In genomic region chr17:28891201-28891600, GRCh38 we compare ENCODE assay signal across 11 cellular contexts. TPM values are rescaled to one million over a fixed set of nuclear protein-coding genes. Genes with fewer than 3 reads are reported as not detected.
A peak's percentile ranks its signal among the peaks of the same experiment; 100 is the strongest.
DNase-seq lines count a peak whose midpoint lies in the region; ATAC-seq and TF ChIP-seq lines count a peak whose summit lies in the region.
"Had no signal": no experiment of that assay in that cellular context is flagged by ENCODE, and none has a peak within 500 bp of the region (broad histone marks: within the 10 kb centered on the region; RNA-seq: fewer than 3 reads in every experiment).

No MANE protein-coding gene starts in this region.

- no peak overlapping the region for H3K27ac ChIP-seq in CD8-positive, alpha-beta memory T cell (ENCODE audit: low read depth, low read length)
- H3K27ac ChIP-seq: body of pancreas, testis had no signal

- peaks cover 52% of the 10 kb centered on the region for H3K4me1 ChIP-seq in CD8-positive, alpha-beta memory T cell (ENCODE audit: insufficient read depth, low read length)

- peak overlapping the region; percentile 34 to 91 (median 80) for H3K27ac Mint-ChIP-seq in CD8-positive, alpha-beta memory T cell
- peak overlapping the region; percentile 100 for H3K27ac Mint-ChIP-seq in activated B cell treated with CpG ODN at 0.5 μM for 24 hours
- peak overlapping the region; percentile 79 for H3K27ac Mint-ChIP-seq in mesothelial cell of epicardium

- H3K4me1 Mint-ChIP-seq in CD8-positive, alpha-beta memory T cell = peaks cover 43 to 68% (median 53%) of the 10 kb centered on the region in 3 donors
- H3K4me1 Mint-ChIP-seq in activated B cell treated with CpG ODN at 0.5 μM for 24 hours (peaks cover 91% of the 10 kb centered on the region), mesothelial cell of epicardium (peaks cover 7% of the 10 kb centered on the region)

- H3K4me3 ChIP-seq in CD8-positive, alpha-beta memory T cell (ENCODE audit: low read length) = no peak overlapping the region
- H3K4me3 ChIP-seq: body of pancreas, testis had no signal

- no peak for DNase-seq in CD8-positive, alpha-beta memory T cell
- DNase-seq in activated B cell treated with CpG ODN at 0.5 μM for 24 hours = no peak
- no peak for DNase-seq in mesothelial cell of epicardium (ENCODE audit: low spot score in 2 of 2, unreplicated experiment in 2 of 2)
- no peak for DNase-seq in NCI-H2227 (lab: John Stamatoyannopoulos, UW; ENCODE audit: unreplicated experiment)
- no peak for DNase-seq in posterior vena cava (ENCODE audit: low spot score)
- DNase-seq in DMS79 (lab: John Stamatoyannopoulos, UW) = no peak
- DNase-seq: activated CD8-positive, alpha-beta memory T cell treated with anti-CD3 and anti-CD28 coated beads, Interleukin-2, amount 50 U/mL, for 4 hours; body of pancreas; NCI-H187; NCI-H526 treated with DMSO at 0.1 percent for 48 hours; testis had no signal

- TF ChIP-seq CTCF in activated B cell treated with CpG ODN at 0.5 μM for 24 hours (IDR thresholded peaks at IDR 0.05) (no peak), mesothelial cell of epicardium (IDR thresholded peaks at IDR 0.05; ENCODE audit: unreplicated experiment) (no peak)

- H3K9me3 Mint-ChIP-seq in CD8-positive, alpha-beta memory T cell = no peaks in the 10 kb centered on the region
- H3K9me3 Mint-ChIP-seq in activated B cell treated with CpG ODN at 0.5 μM for 24 hours (no peaks in the 10 kb centered on the region), mesothelial cell of epicardium (no peaks in the 10 kb centered on the region)

- no peaks in the 10 kb centered on the region for H3K27me3 ChIP-seq in CD8-positive, alpha-beta memory T cell (ENCODE audit: insufficient read depth, low read length, poor library complexity, severe bottlenecking)
- H3K27me3 ChIP-seq: body of pancreas, testis had no signal

- H3K4me3 Mint-ChIP-seq in CD8-positive, alpha-beta memory T cell = peak overlapping the region in 1 of 7 donors; percentile 20
- peak overlapping the region; percentile 17 for H3K4me3 Mint-ChIP-seq in activated B cell treated with CpG ODN at 0.5 μM for 24 hours
- no peak overlapping the region for H3K4me3 Mint-ChIP-seq in mesothelial cell of epicardium

- CTCF ChIA-PET in CD8-positive, alpha-beta memory T cell (lab: Charles Lee) = interaction anchor here (1.4 to 1.8 kb wide), 2 partner anchors 12 to 128 kb away, joined by 5 to 6 read pairs; partner anchors contain the start of gene DHRS13
- CTCF ChIA-PET in activated B cell treated with CpG ODN at 0.5 μM for 24 hours (lab: Charles Lee) = interaction anchor here (2.0 to 4.1 kb wide), 2 partner anchors 11 to 128 kb away, joined by 6 to 22 read pairs; partner anchors contain the start of gene DHRS13

- H3K36me3 Mint-ChIP-seq in CD8-positive, alpha-beta memory T cell = peaks cover 0 to 51% (median 8%) of the 10 kb centered on the region in 3 donors
- peaks cover 42% of the 10 kb centered on the region for H3K36me3 Mint-ChIP-seq in activated B cell treated with CpG ODN at 0.5 μM for 24 hours (ENCODE audit: low read depth)
- H3K36me3 Mint-ChIP-seq in mesothelial cell of epicardium = peaks cover 3% of the 10 kb centered on the region

- intact Hi-C loops in activated B cell treated with CpG ODN at 0.5 μM for 24 hours (cut with micrococcal nuclease) (no loop called here), posterior vena cava (cut with DNase I) (loop anchor here (10.0 kb wide), 2 partner anchors 126 to 136 kb away; no protein-coding TSS in a partner anchor)

- POLR2A ChIA-PET in CD8-positive, alpha-beta memory T cell (lab: Charles Lee) = no interaction called here
- POLR2A ChIA-PET in activated B cell treated with CpG ODN at 0.5 μM for 24 hours (lab: Charles Lee) = interaction anchor here (0.6 to 4.4 kb wide), 5 partner anchors 11 to 257 kb away, joined by 7 to 48 read pairs (median 29); partner anchors contain the start of genes DHRS13, NEK8 and TLCD1

- H3K9me3 ChIP-seq in CD8-positive, alpha-beta memory T cell (ENCODE audit: low read length) = no peaks in the 10 kb centered on the region
- H3K9me3 ChIP-seq: body of pancreas, testis had no signal

- ATAC-seq in activated B cell treated with CpG ODN at 0.5 μM for 24 hours (ENCODE audit: low read depth) = no peak
- ATAC-seq: body of pancreas had no signal

- peaks cover 18% of the 10 kb centered on the region for H3K36me3 ChIP-seq in CD8-positive, alpha-beta memory T cell (ENCODE audit: insufficient read depth, low read length)

- no peaks in the 10 kb centered on the region for H3K27me3 Mint-ChIP-seq in CD8-positive, alpha-beta memory T cell
- H3K27me3 Mint-ChIP-seq in activated B cell treated with CpG ODN at 0.5 μM for 24 hours = no peaks in the 10 kb centered on the region
- no peaks in the 10 kb centered on the region for H3K27me3 Mint-ChIP-seq in mesothelial cell of epicardium (ENCODE audit: low read depth)

RNA-seq across cellular contexts. Expression of gene FLOT2, which starts 6.3 kb away (rescaled TPM):
- 100 to 1,000 TPM; 113 to 115 TPM for total RNA-seq in CD8-positive, alpha-beta memory T cell
- 268 TPM for polyA plus RNA-seq in CD8-positive, alpha-beta memory T cell
- total RNA-seq in activated B cell treated with CpG ODN at 0.5 μM for 24 hours (303 and 321 TPM in 2 replicates), mesothelial cell of epicardium (74.4 to 85.4 TPM (median 79.4 TPM) in 3 replicates), posterior vena cava (100 to 1,000 TPM in 1 of 2 donors, 10 to 100 TPM in 1; 99.0 to 101 TPM)

RNA-seq across cellular contexts. Expression of gene DHRS13, which starts 11.7 kb away (rescaled TPM):
- total RNA-seq in CD8-positive, alpha-beta memory T cell = 10 to 100 TPM; 32.6 to 34.7 TPM
- polyA plus RNA-seq in CD8-positive, alpha-beta memory T cell = 26.5 TPM
- total RNA-seq in activated B cell treated with CpG ODN at 0.5 μM for 24 hours (32.0 and 39.6 TPM in 2 replicates), mesothelial cell of epicardium (10.3 to 12.4 TPM (median 12.1 TPM) in 3 replicates), posterior vena cava (1 to 10 TPM; 3.7 to 4.0 TPM)

RNA-seq across cellular contexts. Expression of gene ERAL1, which starts 36.4 kb away (rescaled TPM):
- total RNA-seq in CD8-positive, alpha-beta memory T cell = 10 to 100 TPM; 84.1 to 86.2 TPM
- 44.7 TPM for polyA plus RNA-seq in CD8-positive, alpha-beta memory T cell
- total RNA-seq in activated B cell treated with CpG ODN at 0.5 μM for 24 hours = 47.6 and 49.2 TPM in 2 replicates
- 37.4 to 43.4 TPM (median 38.4 TPM) in 3 replicates for total RNA-seq in mesothelial cell of epicardium
- 10 to 100 TPM; 22.6 to 24.4 TPM for total RNA-seq in posterior vena cava

RNA-seq across cellular contexts. Expression of gene FAM222B, which starts 48.6 kb away (rescaled TPM):
- total RNA-seq in CD8-positive, alpha-beta memory T cell = 10 to 100 TPM; 20.6 to 21.5 TPM
- 19.3 TPM for polyA plus RNA-seq in CD8-positive, alpha-beta memory T cell
- total RNA-seq in activated B cell treated with CpG ODN at 0.5 μM for 24 hours (15.6 and 16.0 TPM in 2 replicates), mesothelial cell of epicardium (36.3 to 37.9 TPM (median 37.7 TPM) in 3 replicates), posterior vena cava (10 to 100 TPM; 13.8 to 19.2 TPM)
